In the genomic region with DNA sequence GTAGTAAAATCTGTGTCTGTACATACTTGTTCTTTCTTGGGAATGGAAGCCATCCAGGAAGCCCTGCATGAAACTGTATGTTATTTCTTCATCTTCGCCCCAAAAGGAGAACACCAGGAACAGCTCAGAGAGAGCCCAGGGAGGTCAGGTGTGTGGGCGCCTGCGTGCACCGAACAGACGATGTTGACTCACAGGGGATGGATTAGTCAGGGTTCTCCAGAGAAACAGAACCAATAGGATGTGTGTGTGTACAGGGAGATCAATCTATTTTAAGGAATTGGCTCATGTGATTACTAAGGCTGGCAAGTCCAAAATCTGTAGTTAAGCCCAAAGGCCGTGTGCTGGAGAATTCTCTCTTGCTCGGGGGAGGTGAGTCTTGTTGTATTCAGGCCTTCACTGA, we compare ENCODE assay signal across 1 cellular context.
TF ChIP-seq lines count a peak whose summit lies in the region.

No MANE protein-coding gene starts in this region.

TF ChIP-seq in HCT116, 20 proteins besides CTCF, POLR2A, EP300 and RAD21:
- TF ChIP-seq EZH2 (IDR thresholded peaks at IDR 0.05) = no peak
- no peak for TF ChIP-seq EZH2phosphoT487 (IDR thresholded peaks at IDR 0.05; ENCODE audit: borderline replicate concordance)
- no peak for TF ChIP-seq FOSL1 (IDR thresholded peaks at IDR 0.05; ENCODE audit: low read depth)
- no peak for TF ChIP-seq CEBPB (IDR thresholded peaks at IDR 0.05; ENCODE audit: low read depth)
- no peak for TF ChIP-seq POLR2AphosphoS5 (IDR thresholded peaks at IDR 0.05; ENCODE audit: low read depth, low read length)
- no peak for TF ChIP-seq EGR1 (IDR thresholded peaks at IDR 0.05; ENCODE audit: low read depth)
